26 cellular contexts compared by ENCODE assay signal in the genomic region with DNA sequence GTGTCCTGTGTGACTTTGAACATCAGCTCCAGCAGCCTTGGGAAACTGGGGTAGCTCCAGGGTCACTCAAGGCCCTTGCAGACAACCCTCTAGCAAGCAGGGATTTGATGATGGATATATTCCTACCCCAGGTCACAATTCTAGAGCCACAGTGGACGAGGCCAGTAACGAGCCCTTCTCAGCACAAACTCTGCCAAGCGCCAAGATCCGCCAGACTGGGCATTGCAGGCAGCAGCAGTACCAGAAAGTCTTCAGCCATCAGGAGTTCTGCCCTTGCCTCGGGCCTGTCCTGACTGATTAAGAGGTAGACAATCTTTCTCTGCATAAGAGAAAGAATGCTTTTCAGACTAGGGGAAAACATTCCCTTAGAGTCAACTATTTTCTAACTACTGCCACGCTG.
"Had no signal": no experiment of that assay in that cellular context is flagged by ENCODE, and none has a peak within 500 bp of the region (broad histone marks: within the 10 kb centered on the region; RNA-seq: fewer than 3 reads in every experiment).

No MANE protein-coding gene starts in this region.

- H3K27ac Mint-ChIP-seq: nephron; neural progenitor cell; progenitor cell of endocrine pancreas; stimulated activated effector memory CD8-positive, alpha-beta T cell treated with anti-CD3 and anti-CD28 coated beads, Interleukin-12 subunit alpha, Interleukin-12 subunit beta, amount 100 ng/mL, for 72 hours; stimulated activated naive B cell treated with anti-CD40 and anti-IgM and Interleukin-4, amounts not matched to agents 10 μg/mL and 1 μg/mL and 100 μg/mL, for 72 hours; stimulated activated naive CD8-positive, alpha-beta T cell treated with anti-CD3 and anti-CD28 coated beads, Interleukin-15, Interleukin-2, amounts not matched to agents 100 ng/mL and 50 ng/mL, for 24 hours had no signal

- H3K9me3 ChIP-seq: ovary, psoas muscle, right lobe of liver, sigmoid colon, stomach, thoracic aorta, thyroid gland, tibial nerve, upper lobe of left lung, vagina had no signal

- H3K4me1 ChIP-seq: parathyroid adenoma, psoas muscle, right lobe of liver, sigmoid colon, stomach, thyroid gland, tibial nerve, upper lobe of left lung, vagina had no signal

- ATAC-seq: psoas muscle; right cardiac atrium; right lobe of liver; stimulated activated effector memory CD8-positive, alpha-beta T cell treated with anti-CD3 and anti-CD28 coated beads, Interleukin-12 subunit alpha, Interleukin-12 subunit beta, amount 100 ng/mL, for 72 hours; stimulated activated naive B cell treated with anti-CD40 and anti-IgM and Interleukin-4, amounts not matched to agents 10 μg/mL and 1 μg/mL and 100 μg/mL, for 72 hours had no signal

- H3K4me3 Mint-ChIP-seq: nephron; neural progenitor cell; stimulated activated effector memory CD8-positive, alpha-beta T cell treated with anti-CD3 and anti-CD28 coated beads, Interleukin-12 subunit alpha, Interleukin-12 subunit beta, amount 100 ng/mL, for 72 hours; stimulated activated naive B cell treated with anti-CD40 and anti-IgM and Interleukin-4, amounts not matched to agents 10 μg/mL and 1 μg/mL and 100 μg/mL, for 72 hours; stimulated activated naive CD8-positive, alpha-beta T cell treated with anti-CD3 and anti-CD28 coated beads, Interleukin-15, Interleukin-2, amounts not matched to agents 100 ng/mL and 50 ng/mL, for 24 hours had no signal

- H2AFZ ChIP-seq: neural progenitor cell, parathyroid adenoma had no signal

- DNase-seq: occipital lobe; ovary; psoas muscle; right cardiac atrium; right lobe of liver; sigmoid colon; small intestine; stimulated activated CD4-positive, alpha-beta T cell treated with anti-CD3 and anti-CD28 coated beads, Interleukin-15, amount 100 ng/mL, for 24 hours; stimulated activated CD4-positive, alpha-beta T cell treated with anti-CD3 and anti-CD28 coated beads, Interleukin-2, amount 100 ng/mL, for 24 hours; stimulated activated CD4-positive, alpha-beta T cell treated with anti-CD3 and anti-CD28 coated beads, Interleukin-2, amount 100 ng/mL, for 48 hours; stimulated activated CD4-positive, alpha-beta T cell treated with anti-CD3 and anti-CD28 coated beads, Interleukin-4, amount 100 ng/mL, for 24 hours; stimulated activated naive B cell treated with anti-CD40 and anti-IgM and Interleukin-4, amounts not matched to agents 10 μg/mL and 1 μg/mL and 100 μg/mL, for 72 hours; stimulated activated naive CD4-positive, alpha-beta T cell treated with Interleukin-2 at 50 U/mL for 16 hours; stomach; thyroid gland; trophoblast cell; upper lobe of left lung had no signal

- H3K27ac ChIP-seq: neural progenitor cell, ovary, parathyroid adenoma, psoas muscle, right lobe of liver, sigmoid colon, stomach, thoracic aorta, thyroid gland, tibial nerve, upper lobe of left lung, vagina had no signal

- H3K27me3 Mint-ChIP-seq: progenitor cell of endocrine pancreas had no signal

- H3K36me3 ChIP-seq: neural progenitor cell, ovary, right lobe of liver, sigmoid colon, stomach, thoracic aorta, thyroid gland, tibial nerve, upper lobe of left lung, vagina had no signal

- H3K27me3 ChIP-seq: neural progenitor cell, ovary, right lobe of liver, sigmoid colon, stomach, thyroid gland, tibial nerve, upper lobe of left lung, vagina had no signal

- H3K9ac ChIP-seq: neural progenitor cell, parathyroid adenoma had no signal

- H3K4me1 Mint-ChIP-seq: nephron; stimulated activated effector memory CD8-positive, alpha-beta T cell treated with anti-CD3 and anti-CD28 coated beads, Interleukin-12 subunit alpha, Interleukin-12 subunit beta, amount 100 ng/mL, for 72 hours had no signal

- H3K79me2 ChIP-seq: parathyroid adenoma had no signal

- H3K36me3 Mint-ChIP-seq: neural progenitor cell; stimulated activated effector memory CD8-positive, alpha-beta T cell treated with anti-CD3 and anti-CD28 coated beads, Interleukin-12 subunit alpha, Interleukin-12 subunit beta, amount 100 ng/mL, for 72 hours; stimulated activated naive B cell treated with anti-CD40 and anti-IgM and Interleukin-4, amounts not matched to agents 10 μg/mL and 1 μg/mL and 100 μg/mL, for 72 hours had no signal

- H3K4me3 ChIP-seq: neural progenitor cell, ovary, psoas muscle, right lobe of liver, sigmoid colon, stomach, thoracic aorta, thyroid gland, tibial nerve, upper lobe of left lung, vagina had no signal

- H3K4me2 ChIP-seq: neural progenitor cell had no signal

- H3K9me3 Mint-ChIP-seq: nephron; neural progenitor cell; stimulated activated effector memory CD8-positive, alpha-beta T cell treated with anti-CD3 and anti-CD28 coated beads, Interleukin-12 subunit alpha, Interleukin-12 subunit beta, amount 100 ng/mL, for 72 hours; stimulated activated naive B cell treated with anti-CD40 and anti-IgM and Interleukin-4, amounts not matched to agents 10 μg/mL and 1 μg/mL and 100 μg/mL, for 72 hours; stimulated activated naive CD8-positive, alpha-beta T cell treated with anti-CD3 and anti-CD28 coated beads, Interleukin-15, Interleukin-2, amounts not matched to agents 100 ng/mL and 50 ng/mL, for 24 hours had no signal
